ENCODE assay signal across 9 cellular contexts in the genomic region with DNA sequence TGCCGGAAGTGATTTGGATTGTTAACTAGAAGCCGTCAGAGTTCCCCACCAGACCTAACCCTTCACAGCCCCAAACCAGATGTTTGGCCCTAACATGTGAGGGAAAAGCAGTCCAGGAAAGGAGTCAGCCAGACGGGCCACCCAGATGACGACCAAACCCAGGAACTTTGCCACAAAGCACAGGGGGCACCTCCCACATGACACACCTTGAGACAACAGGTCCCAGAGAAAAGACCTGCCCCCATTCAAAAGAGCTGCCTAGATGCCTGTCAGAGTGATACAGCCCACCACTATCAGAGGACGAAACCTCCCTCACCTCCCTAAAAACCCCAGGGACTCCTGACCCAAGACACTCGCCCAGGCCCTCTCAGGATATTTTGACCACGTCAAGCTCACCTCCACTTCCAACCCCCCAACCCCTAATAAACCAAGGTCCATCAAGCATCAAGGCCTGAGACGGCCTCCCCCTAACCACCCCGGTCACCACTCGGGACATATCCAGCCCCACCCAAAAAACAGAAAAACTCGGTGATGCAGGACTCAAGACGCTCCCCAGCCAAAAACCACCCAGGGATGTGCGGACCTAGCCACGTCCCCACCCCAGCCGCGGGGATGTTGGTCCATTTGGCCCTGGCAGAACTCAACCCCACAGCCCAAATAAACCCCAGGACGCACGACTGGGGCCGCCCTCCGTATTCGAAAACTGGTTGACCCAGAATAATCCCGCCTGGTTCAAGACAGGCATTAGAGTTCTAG. TPM values are rescaled to one million over a fixed set of nuclear protein-coding genes. Genes with fewer than 3 reads are reported as not detected.
DNase-seq lines count a peak whose midpoint lies in the region; ATAC-seq, FAIRE-seq and TF ChIP-seq lines count a peak whose summit lies in the region.
"Had no signal": no experiment of that assay in that cellular context is flagged by ENCODE, and none has a peak within 500 bp of the region (broad histone marks: within the 10 kb centered on the region; RNA-seq: fewer than 3 reads in every experiment).

No MANE protein-coding gene starts in this region.

- intact Hi-C loops in ovary (cut with DNase I) = no loop called here

- TF ChIP-seq CTCF in fibroblast of villous mesenchyme (IDR thresholded peaks at IDR 0.05; ENCODE audit: insufficient read depth, low read depth, low read length) (no peak), ovary (IDR thresholded peaks at IDR 0.05) (no peak)

- H3K27me3 Mint-ChIP-seq in T-cell = peaks cover 8 to 19% of the 10 kb centered on the region in 2 donors

- POLR2A ChIA-PET in T-cell (lab: Charles Lee) = interaction anchor here in 1 of 2 donors (0.7 kb wide), 1 partner anchor 37 kb away, joined by 3 read pairs; the partner anchor contains the start of gene SNRPB

- peak overlapping the region; percentile 98 to 100 (median 100) for H3K4me3 Mint-ChIP-seq in T-cell

- ATAC-seq in HG02938 (IDR thresholded peaks at IDR 0.05; ENCODE audit: unreplicated experiment) (peak; percentile 17), T-cell (replicated peaks in 1 of 4) (peak in 2 of 4 experiments; percentile 3 to 24)

- H3K4me3 ChIP-seq in fibroblast of villous mesenchyme (ENCODE audit: low read depth, low read length) = peak overlapping the region; percentile 95
- peak overlapping the region; percentile 93 for H3K4me3 ChIP-seq in ovary

- H3K4me1 Mint-ChIP-seq in T-cell = peaks cover 21 to 24% (median 23%) of the 10 kb centered on the region in 3 donors

- peaks cover 8% of the 10 kb centered on the region for H3K4me1 ChIP-seq in ovary (ENCODE audit: insufficient read depth)

- H3K36me3 Mint-ChIP-seq in T-cell = no peaks in the 10 kb centered on the region

- H3K36me3 ChIP-seq in ovary = no peaks in the 10 kb centered on the region

- FAIRE-seq in RCC 7860 (lab: Jason Lieb, UNC) = no peak

- DNase-seq in EL = peak; percentile 34
- no peak for DNase-seq in T-cell
- peak; percentile 48 for DNase-seq in fibroblast of villous mesenchyme (ENCODE audit: low read depth)
- peak in 3 of 5 donors; percentile 14 to 37 (median 33) for DNase-seq in ovary
- no peak for DNase-seq in NCI-H345 (lab: John Stamatoyannopoulos, UW)
- no peak for DNase-seq in GDM1 (lab: John Stamatoyannopoulos, UW)
- no peak for DNase-seq in RCC 7860 (ENCODE audit: low spot score)

- no peaks in the 10 kb centered on the region for H3K9me3 ChIP-seq in ovary

- TF ChIP-seq POLR2A in ovary (IDR thresholded peaks at IDR 0.05) = no peak

- CTCF ChIA-PET in T-cell (lab: Charles Lee) = interaction anchor here in 1 of 2 donors (0.8 to 2.3 kb wide), 3 partner anchors 12 to 16 kb away, joined by 3 to 6 read pairs (median 4); no protein-coding TSS in a partner anchor

- peak overlapping the region; percentile 40 to 80 for H3K27ac ChIP-seq in ovary

- H3K27ac Mint-ChIP-seq in T-cell = peak overlapping the region; percentile 56 to 100

- no peaks in the 10 kb centered on the region for H3K27me3 ChIP-seq in ovary

- TF ChIP-seq EP300 in ovary (IDR thresholded peaks at IDR 0.05) = no peak

- WGBS in ovary, 3 donors = 3 to 5% (median 3%) methylated on average over 22 of the region's 22 CpGs

- no peaks in the 10 kb centered on the region for H3K9me3 Mint-ChIP-seq in T-cell

RNA-seq across cellular contexts. Expression of gene ZNF343, which starts 0.7 kb away (rescaled TPM):
- 10 to 100 TPM in 4 of 5 donors, 1 to 10 TPM in 1; 7.6 to 14.2 (median 10.9) TPM for total RNA-seq in T-cell
- 10.4 and 11.3 TPM in 2 replicates for total RNA-seq in fibroblast of villous mesenchyme
- total RNA-seq in ovary = 10 to 100 TPM in 5 of 7 donors, 1 to 10 TPM in 2; 5.2 to 16.5 (median 12.3) TPM
- polyA plus RNA-seq in ovary = 10 to 100 TPM in 1 of 2 donors, 1 to 10 TPM in 1; 8.0 to 13.5 TPM

RNA-seq across cellular contexts. Expression of gene TMC2, which starts 28.3 kb away (rescaled TPM):
- total RNA-seq in T-cell (not detected), fibroblast of villous mesenchyme (not detected in 2 replicates), ovary (under 1 TPM in 3 of 7 donors, not detected in 4; 0.07 to 0.15 (median 0.07) TPM)
- polyA plus RNA-seq in ovary = under 1 TPM; 0.07 to 0.38 TPM
- total RNA-seq: T-helper 2 cell treated with Interferon-gamma antibody and Interleukin-4, amounts not matched to agents 100 ng/mL and 5 ng/mL, for 36 hours had no signal

RNA-seq across cellular contexts. Expression of gene SNRPB, which starts 37.5 kb away (rescaled TPM):
- 100 to 1,000 TPM; 120 to 139 (median 128) TPM for total RNA-seq in T-cell
- total RNA-seq in fibroblast of villous mesenchyme = 146 and 153 TPM in 2 replicates
- total RNA-seq in ovary = 100 to 1,000 TPM in 6 of 7 donors, 10 to 100 TPM in 1; 98.4 to 149 (median 117) TPM
- 100 to 1,000 TPM in 1 of 2 donors, 10 to 100 TPM in 1; 41.6 to 170 TPM for polyA plus RNA-seq in ovary

Comparison
In these comparisons a context has a peak if more than half of its experiments do, and no peak if none do; other contexts are left out.
1. DNase-seq: peak in EL (single experiment), fibroblast of villous mesenchyme (single experiment) and ovary (3 of 5); none in T-cell (0 of 34), NCI-H345 (single experiment), GDM1 (single experiment) and RCC 7860 (single experiment).